ENCODE assay signal across 11 cellular contexts in the genomic region with DNA sequence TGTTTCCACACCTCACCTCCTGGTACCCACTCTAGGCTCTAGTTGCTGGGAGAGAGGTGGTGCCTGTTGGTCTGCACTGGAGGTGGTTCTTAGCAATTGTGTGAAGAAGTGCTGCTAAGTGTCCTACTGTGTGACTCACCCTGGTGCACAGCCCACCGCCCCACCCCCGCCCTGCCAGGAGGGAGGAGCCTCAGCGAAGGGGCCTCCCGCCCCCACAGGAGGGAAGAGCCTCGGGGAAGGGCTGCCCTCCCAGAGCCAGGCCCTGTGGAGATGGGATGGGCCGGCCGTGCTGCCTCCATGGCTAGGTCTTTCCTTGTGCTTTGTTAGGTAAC.
DNase-seq lines count a peak whose midpoint lies in the region; ATAC-seq and TF ChIP-seq lines count a peak whose summit lies in the region.
"Had no signal": no experiment of that assay in that cellular context is flagged by ENCODE, and none has a peak within 500 bp of the region (broad histone marks: within the 10 kb centered on the region; RNA-seq: fewer than 3 reads in every experiment).

No MANE protein-coding gene starts in this region.

- no peak overlapping the region for H3K4me3 ChIP-seq in epithelial cell of esophagus (ENCODE audit: low read length)
- no peak overlapping the region for H3K4me3 ChIP-seq in coronary artery

- peaks cover 5% of the 10 kb centered on the region for H3K9me3 Mint-ChIP-seq in osteocyte (ENCODE audit: unreplicated experiment)

- peaks cover 35% of the 10 kb centered on the region for H3K36me3 Mint-ChIP-seq in osteocyte (ENCODE audit: unreplicated experiment)

- H3K4me1 Mint-ChIP-seq in osteocyte (ENCODE audit: unreplicated experiment) = peaks cover 14% of the 10 kb centered on the region

- ATAC-seq in GM19395 (IDR thresholded peaks at IDR 0.05; ENCODE audit: unreplicated experiment) = no peak

- DNase-seq in EH (ENCODE audit: low read depth) = peak; percentile 21
- DNase-seq in activated CD4-positive, alpha-beta T cell treated with anti-CD3 and anti-CD28 coated beads, Interleukin-2, amount 50 U/mL, for 48 hours = peak; percentile 22 to 31
- DNase-seq in epithelial cell of esophagus (ENCODE audit: low read depth) = peak; percentile 54
- no peak for DNase-seq in osteocyte (ENCODE audit: extremely low spot score, unreplicated experiment)
- no peak for DNase-seq in NCI-H226
- DNase-seq in coronary artery (ENCODE audit: low spot score) = no peak
- DNase-seq in superior temporal gyrus (ENCODE audit: extremely low spot score) = no peak
- DNase-seq: Calu3, Kasumi-1, mammary epithelial cell had no signal

- no peak overlapping the region for H3K4me3 Mint-ChIP-seq in osteocyte (ENCODE audit: unreplicated experiment)

- TF ChIP-seq CTCF in epithelial cell of esophagus (IDR thresholded peaks at IDR 0.05; ENCODE audit: insufficient read depth, low read depth, low read length, missing control alignments) = no peak
- TF ChIP-seq CTCF in osteocyte (IDR thresholded peaks at IDR 0.05) = no peak
- TF ChIP-seq CTCF in coronary artery (IDR thresholded peaks at IDR 0.05) = no peak

- H3K27ac ChIP-seq in coronary artery = no peak overlapping the region

- H3K27me3 Mint-ChIP-seq in osteocyte (ENCODE audit: unreplicated experiment) = no peaks in the 10 kb centered on the region

- peak overlapping the region; percentile 63 for H3K27ac Mint-ChIP-seq in osteocyte (ENCODE audit: unreplicated experiment)

Comparison
In these comparisons a context has a peak if more than half of its experiments do, and no peak if none do; other contexts are left out.
1. DNase-seq: peak in EH (single experiment), activated CD4-positive, alpha-beta T cell treated with anti-CD3 and anti-CD28 coated beads, Interleukin-2, amount 50 U/mL, for 48 hours (2 of 2) and epithelial cell of esophagus (single experiment); none in osteocyte (single experiment), NCI-H226 (single experiment), coronary artery (single experiment) and superior temporal gyrus (single experiment).